22 cellular contexts compared by ENCODE assay signal in genomic region chr3:24624938-24625681, GRCh38.
"Had no signal": no experiment of that assay in that cellular context is flagged by ENCODE, and none has a peak within 500 bp of the region (broad histone marks: within the 10 kb centered on the region; RNA-seq: fewer than 3 reads in every experiment).

No MANE protein-coding gene starts in this region.

- H3K4me3 ChIP-seq: gastrocnemius medialis, lung, mucosa of descending colon, right lobe of liver, thoracic aorta, tibial nerve, upper lobe of left lung had no signal

- H3K27me3 ChIP-seq: gastrocnemius medialis, right lobe of liver, tibial nerve, upper lobe of left lung had no signal

- DNase-seq: effector CD8-positive, alpha-beta T cell; endodermal cell; foreskin fibroblast; gastrocnemius medialis; head of caudate nucleus; kidney; mucosa of descending colon; naive B cell; right lobe of liver; small intestine; stimulated activated CD4-positive, alpha-beta T cell treated with anti-CD3 and anti-CD28 coated beads, Interleukin-15, amount 100 ng/mL, for 24 hours; stimulated activated CD4-positive, alpha-beta T cell treated with anti-CD3 and anti-CD28 coated beads, Interleukin-2, amount 100 ng/mL, for 48 hours; stimulated activated naive B cell treated with anti-CD40 and anti-IgM and Interleukin-4, amounts not matched to agents 10 μg/mL and 1 μg/mL and 100 μg/mL, for 72 hours; upper lobe of left lung had no signal

- H3K36me3 ChIP-seq: gastrocnemius medialis, right lobe of liver, thoracic aorta, tibial nerve, upper lobe of left lung had no signal

- H3K27ac ChIP-seq: epithelial cell of prostate, gastrocnemius medialis, parathyroid adenoma, right lobe of liver, thoracic aorta, tibial nerve, upper lobe of left lung had no signal

- H3K4me1 ChIP-seq: parathyroid adenoma, right lobe of liver, tibial nerve, upper lobe of left lung had no signal

- ATAC-seq: esophagus mucosa; gastrocnemius medialis; left lobe of liver; mucosa of descending colon; natural killer cell treated with Interleukin-12 subunit alpha and Interleukin-12 subunit beta and Interleukin-15 and Interleukin-18, amount 100 ng/mL, for 72 hours; right lobe of liver; stimulated activated naive B cell treated with anti-CD40 and anti-IgM and Interleukin-4, amounts not matched to agents 10 μg/mL and 1 μg/mL and 100 μg/mL, for 72 hours had no signal

- H3K9ac ChIP-seq: parathyroid adenoma had no signal

- H3K9me3 ChIP-seq: gastrocnemius medialis, mucosa of descending colon, right lobe of liver, thoracic aorta, tibial nerve, upper lobe of left lung had no signal
